In genomic region chr17:63600569-63601438, GRCh38 we compare ENCODE assay signal across 8 cellular contexts. TPM values are rescaled to one million over a fixed set of nuclear protein-coding genes. Genes with fewer than 3 reads are reported as not detected.
DNase-seq lines count a peak whose midpoint lies in the region; ATAC-seq and TF ChIP-seq lines count a peak whose summit lies in the region.

Gene TACO1 (plus strand): TSS chr17:63600895. CDS start chr17:63601084, 189 bp downstream.

- DNase-seq in DMS153 (lab: John Stamatoyannopoulos, UW) (peak; percentile 49), KG1 (lab: John Stamatoyannopoulos, UW) (peak; percentile 71), Panc1 (ENCODE audit: low read depth, low spot score) (peak; percentile 24), esophagus muscularis mucosa (ENCODE audit: extremely low spot score) (peak; percentile 96)
- peak; percentile 89 for DNase-seq in activated T-cell treated with anti-CD3 and anti-CD28 coated beads, Interleukin-2, amount 50 U/mL, for 24 hours
- DNase-seq in stimulated activated CD8-positive, alpha-beta memory T cell treated with anti-CD3 and anti-CD28 coated beads, Interleukin-4, amount 100 ng/mL, for 48 hours: peak; percentile 91

- no peaks in the 10 kb centered on the region for H3K27me3 ChIP-seq in Panc1 (ENCODE audit: control insufficient read depth, insufficient read depth, low read length)
- H3K27me3 ChIP-seq in esophagus muscularis mucosa: no peaks in the 10 kb centered on the region
- no peaks in the 10 kb centered on the region for H3K27me3 ChIP-seq in muscle layer of colon (ENCODE audit: control insufficient read depth in 1 of 2, insufficient read depth in 2 of 2, low read length in 2 of 2)

- H3K27ac ChIP-seq in Panc1 (ENCODE audit: low read length): peak within 1 kb of the TSS; percentile 86
- peak within 1 kb of the TSS; percentile 84 to 92 (median 90) for H3K27ac ChIP-seq in esophagus muscularis mucosa (replicated peaks in 1 of 4)
- peak within 1 kb of the TSS; percentile 39 for H3K27ac ChIP-seq in muscle layer of colon (ENCODE audit: low read depth, low read length)

- peaks cover 39% of the 10 kb centered on the region for H3K4me1 Mint-ChIP-seq in activated T-cell treated with anti-CD3 and anti-CD28 coated beads, Interleukin-2, amount 50 U/mL, for 24 hours (ENCODE audit: low read depth)

- H3K4me1 ChIP-seq in Panc1 (ENCODE audit: control insufficient read depth, insufficient read depth, low read length) (peaks cover 8% of the 10 kb centered on the region), esophagus muscularis mucosa (peaks cover 18 to 31% (median 21%) of the 10 kb centered on the region in 4 donors), muscle layer of colon (ENCODE audit: insufficient read depth, low read length) (peaks cover 21% of the 10 kb centered on the region)

- no peaks in the 10 kb centered on the region for H3K9me3 ChIP-seq in Panc1 (ENCODE audit: control insufficient read depth, insufficient read depth, low read depth, low read length)
- no peaks in the 10 kb centered on the region for H3K9me3 ChIP-seq in esophagus muscularis mucosa
- no peaks in the 10 kb centered on the region for H3K9me3 ChIP-seq in muscle layer of colon (ENCODE audit: low read length)

- H3K4me3 Mint-ChIP-seq in activated T-cell treated with anti-CD3 and anti-CD28 coated beads, Interleukin-2, amount 50 U/mL, for 24 hours: peak within 1 kb of the TSS; percentile 95

- peak; percentile 14 for TF ChIP-seq POLR2A in esophagus muscularis mucosa (IDR thresholded peaks at IDR 0.05; ENCODE audit: low read depth)

- H3K36me3 ChIP-seq in Panc1 (ENCODE audit: control insufficient read depth, insufficient read depth, low read length) (peaks cover 7% of the 10 kb centered on the region), esophagus muscularis mucosa (peaks cover 14 to 31% (median 25%) of the 10 kb centered on the region in 4 donors), muscle layer of colon (ENCODE audit: insufficient read depth, low read length) (peaks cover 17% of the 10 kb centered on the region)

- peaks cover 38% of the 10 kb centered on the region for H3K36me3 Mint-ChIP-seq in activated T-cell treated with anti-CD3 and anti-CD28 coated beads, Interleukin-2, amount 50 U/mL, for 24 hours (ENCODE audit: low read depth)

- CTCF ChIA-PET in Panc1 (lab: Charles Lee): interaction anchor here (0.6 kb wide), 1 partner anchor 14 kb away, joined by 3 read pairs; no protein-coding TSS in a partner anchor

- 1% methylated on average over 27 of the region's 61 CpGs for WGBS in esophagus muscularis mucosa

- no TSS peak for BruUV-seq in Panc1 (replicated peaks; lab: Mats Ljungman, UMichigan)

- in situ Hi-C loops in Panc1 (cut with HindIII; ENCODE audit: low pct_unique_long_range_greater_than_20kb, low sequenced_read_pairs): no loop called here

- peak within 1 kb of the TSS; percentile 75 for H3K9ac ChIP-seq in muscle layer of colon (ENCODE audit: low read length)

- no peaks in the 10 kb centered on the region for H3K27me3 Mint-ChIP-seq in activated T-cell treated with anti-CD3 and anti-CD28 coated beads, Interleukin-2, amount 50 U/mL, for 24 hours

- H3K4me3 ChIP-seq in Panc1 (ENCODE audit: low read depth in 2 of 2, low read length in 2 of 2) (peak within 1 kb of the TSS; percentile 75 to 76), esophagus muscularis mucosa (peak within 1 kb of the TSS; percentile 84 to 99 (median 88)), muscle layer of colon (ENCODE audit: low read depth in 1 of 2, low read length in 2 of 2) (peak within 1 kb of the TSS; percentile 61 to 84)

- peak within 1 kb of the TSS; percentile 96 for H3K27ac Mint-ChIP-seq in activated T-cell treated with anti-CD3 and anti-CD28 coated beads, Interleukin-2, amount 50 U/mL, for 24 hours

- TF ChIP-seq CTCF in Panc1 (IDR thresholded peaks at IDR 0.05) (no peak), esophagus muscularis mucosa (IDR thresholded peaks at IDR 0.05) (no peak)

- peak; percentile 94 for ATAC-seq in GM21619 (IDR thresholded peaks at IDR 0.05; ENCODE audit: unreplicated experiment)
- ATAC-seq in Panc1: peak; percentile 98

- POLR2A ChIA-PET in Panc1 (lab: Charles Lee): interaction anchor here (0.6 kb wide), 1 partner anchor 28 kb away, joined by 10 read pairs; no protein-coding TSS in a partner anchor

- no peak for TF ChIP-seq EP300 in esophagus muscularis mucosa (IDR thresholded peaks at IDR 0.05)

- H3K9me3 Mint-ChIP-seq in activated T-cell treated with anti-CD3 and anti-CD28 coated beads, Interleukin-2, amount 50 U/mL, for 24 hours: no peaks in the 10 kb centered on the region

- intact Hi-C loops in Panc1 (cut with micrococcal nuclease; ENCODE audit: unreplicated experiment): no loop called here
- intact Hi-C loops in esophagus muscularis mucosa (cut with DNase I): loop anchor here (5.0 kb wide), 1 partner anchor 49 kb away; the partner anchor contains the start of gene DCAF7

RNA-seq across cellular contexts. Expression of gene TACO1, which starts in this region (rescaled TPM):
- total RNA-seq in Panc1 (2021; ENCODE audit: unreplicated experiment) (17.9 TPM), esophagus muscularis mucosa (10 to 100 TPM in 3 of 4 donors, 1 to 10 TPM in 1; 9.4 to 35.0 (median 14.8) TPM)
- 18.6 TPM for polyA plus RNA-seq in Panc1 (2012; ENCODE audit: insufficient read length)

Comparison
In these comparisons a context has a peak if more than half of its experiments do, and no peak if none do; other contexts are left out.
1. Peak in every context shown above with its lines: DNase-seq, ATAC-seq, H3K4me3 ChIP-seq and H3K27ac ChIP-seq.
2. DNase-seq: peak in every context shown above with its lines; median percentile 96 in esophagus muscularis mucosa; 91 in stimulated activated CD8-positive, alpha-beta memory T cell treated with anti-CD3 and anti-CD28 coated beads, Interleukin-4, amount 100 ng/mL, for 48 hours; 89 in activated T-cell treated with anti-CD3 and anti-CD28 coated beads, Interleukin-2, amount 50 U/mL, for 24 hours; 71 in KG1; 49 in DMS153; 24 in Panc1.
3. H3K27ac ChIP-seq: peak in every context shown above with its lines; median percentile 90 in esophagus muscularis mucosa; 86 in Panc1; 39 in muscle layer of colon.